ENCODE assay signal across 17 cellular contexts in genomic region chr1:195082183-195082582, GRCh38.
"Had no signal": no experiment of that assay in that cellular context is flagged by ENCODE, and none has a peak within 500 bp of the region (broad histone marks: within the 10 kb centered on the region; RNA-seq: fewer than 3 reads in every experiment).

No MANE protein-coding gene starts in this region.

- DNase-seq: activated CD4-positive, alpha-beta memory T cell treated with anti-CD3 and anti-CD28 coated beads, Interleukin-2, amount 10 ng/mL, durations not matched to agents 7 days and 5 days; activated CD4-positive, alpha-beta T cell treated with anti-CD3 and anti-CD28 coated beads for 1 hour; activated gamma-delta T cell; activated T-cell treated with anti-CD3 and anti-CD28 coated beads, Interleukin-2, amount 50 U/mL, for 48 hours; aorta; colonic mucosa; effector CD8-positive, alpha-beta T cell; glutamatergic neuron; lower lobe of right lung; midbrain; naive B cell; posterior cingulate gyrus; small intestine; T1000; tibial artery; uterus had no signal

- H3K4me1 ChIP-seq: colonic mucosa, lower lobe of right lung, right atrium auricular region, tibial artery, uterus had no signal

- FAIRE-seq: small intestine had no signal

- H3K4me3 ChIP-seq: colonic mucosa, lower lobe of right lung, right atrium auricular region, tibial artery, uterus had no signal

- H3K9me3 ChIP-seq: colonic mucosa, lower lobe of right lung, right atrium auricular region, tibial artery, uterus had no signal

- ATAC-seq: lower lobe of right lung had no signal

- H3K27me3 ChIP-seq: colonic mucosa, right atrium auricular region, tibial artery, uterus had no signal

- H3K36me3 ChIP-seq: colonic mucosa, lower lobe of right lung, right atrium auricular region, tibial artery, uterus had no signal

- H3K27ac ChIP-seq: colonic mucosa, lower lobe of right lung, right atrium auricular region, tibial artery, uterus had no signal
